Comparison of ENCODE assay signal across 1 cellular context in genomic region chr10:45308707-45309106, GRCh38.
TF ChIP-seq lines count a peak whose summit lies in the region.

No MANE protein-coding gene starts in this region.

TF ChIP-seq in K562, 482 proteins besides CTCF, POLR2A, EP300 and RAD21 (continued from another document):
- no peak for TF ChIP-seq ZBTB40 (IDR thresholded peaks at IDR 0.05)
- TF ChIP-seq ZBTB40 (CRISPR knock-in tag; IDR thresholded peaks at IDR 0.05), result no peak
